ENCODE assay signal across 20 cellular contexts in the genomic region with DNA sequence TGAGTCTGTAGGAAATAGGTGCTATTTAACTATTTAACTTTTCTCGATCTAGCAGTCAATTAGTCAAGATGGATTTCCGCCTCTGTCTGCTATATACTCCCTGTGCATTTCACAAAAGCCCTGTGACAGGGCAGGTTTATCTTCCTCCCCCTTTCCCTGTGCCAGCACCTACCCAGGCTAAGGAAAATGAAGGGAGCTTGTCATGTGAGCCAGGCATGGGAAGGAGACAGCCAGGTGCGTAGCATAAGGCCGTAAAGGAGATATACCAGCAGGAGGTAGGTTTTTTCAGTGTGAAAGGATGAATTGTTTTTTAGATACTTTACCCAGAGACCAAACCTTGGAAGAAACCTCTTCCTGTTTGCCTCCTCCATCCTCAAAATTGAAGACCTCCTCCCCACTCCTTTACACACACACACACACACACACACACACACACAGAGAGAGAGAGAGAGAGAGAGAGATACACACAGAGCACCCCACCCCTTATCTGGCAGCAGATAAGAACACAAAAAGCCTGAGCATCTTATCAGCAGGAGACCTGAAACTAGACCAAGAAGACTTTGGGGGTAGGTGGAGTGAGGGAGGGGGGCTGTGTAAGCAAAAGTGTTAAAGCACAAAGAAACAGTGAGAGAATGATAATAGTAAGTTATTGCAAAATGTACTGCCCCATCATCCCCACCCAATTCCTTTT. TPM values are rescaled to one million over a fixed set of nuclear protein-coding genes. Genes with fewer than 3 reads are reported as not detected.
DNase-seq lines count a peak whose midpoint lies in the region; ATAC-seq and TF ChIP-seq lines count a peak whose summit lies in the region.
"Had no signal": no experiment of that assay in that cellular context is flagged by ENCODE, and none has a peak within 500 bp of the region (broad histone marks: within the 10 kb centered on the region; RNA-seq: fewer than 3 reads in every experiment).

No MANE protein-coding gene starts in this region.

- peaks cover 27% of the 10 kb centered on the region for H3K4me1 Mint-ChIP-seq in activated naive CD8-positive, alpha-beta T cell treated with anti-CD3 and anti-CD28 coated beads, Interleukin-2, amount 10 ng/mL, durations not matched to agents 7 days and 5 days
- peaks cover 31% of the 10 kb centered on the region for H3K4me1 Mint-ChIP-seq in activated naive CD8-positive, alpha-beta T cell treated with anti-CD3 and anti-CD28 coated beads for 36 hours
- H3K4me1 Mint-ChIP-seq in brain (peaks cover 58% of the 10 kb centered on the region), type B pancreatic cell (ENCODE audit: unreplicated experiment) (peaks cover 45% of the 10 kb centered on the region)

- no peaks in the 10 kb centered on the region for H3K9me3 ChIP-seq in uterus
- H3K9me3 ChIP-seq: left lung, neutrophil had no signal

- TF ChIP-seq CTCF in brain (conservative IDR thresholded peaks at IDR 0.05): no peak
- no peak for TF ChIP-seq CTCF in type B pancreatic cell (conservative IDR thresholded peaks at IDR 0.05)
- TF ChIP-seq CTCF in uterus (IDR thresholded peaks at IDR 0.05): no peak

- no peak overlapping the region for H3K4me3 Mint-ChIP-seq in activated naive CD8-positive, alpha-beta T cell treated with anti-CD3 and anti-CD28 coated beads, Interleukin-2, amount 10 ng/mL, durations not matched to agents 7 days and 5 days
- no peak overlapping the region for H3K4me3 Mint-ChIP-seq in activated naive CD8-positive, alpha-beta T cell treated with anti-CD3 and anti-CD28 coated beads for 36 hours
- no peak overlapping the region for H3K4me3 Mint-ChIP-seq in brain
- H3K4me3 Mint-ChIP-seq in type B pancreatic cell: peak overlapping the region; percentile 47
- H3K4me3 Mint-ChIP-seq: activated CD4-positive, alpha-beta T cell treated with anti-CD3 and anti-CD28 coated beads for 36 hours; CD4-positive, CD25-positive, alpha-beta regulatory T cell; effector memory CD8-positive, alpha-beta T cell; HFFc6; IgD-negative memory B cell had no signal

- H3K27ac ChIP-seq in uterus: no peak overlapping the region
- H3K27ac ChIP-seq: left lung, neutrophil had no signal

- no peaks in the 10 kb centered on the region for H3K4me1 ChIP-seq in uterus

- no peak for ATAC-seq in activated naive CD8-positive, alpha-beta T cell treated with anti-CD3 and anti-CD28 coated beads, Interleukin-2, amount 10 ng/mL, durations not matched to agents 7 days and 5 days (ENCODE audit: low read depth)
- ATAC-seq: activated CD4-positive, alpha-beta T cell treated with anti-CD3 and anti-CD28 coated beads for 36 hours; effector memory CD8-positive, alpha-beta T cell; left lung; PC-3 had no signal

- no peaks in the 10 kb centered on the region for H3K9me3 Mint-ChIP-seq in activated naive CD8-positive, alpha-beta T cell treated with anti-CD3 and anti-CD28 coated beads, Interleukin-2, amount 10 ng/mL, durations not matched to agents 7 days and 5 days
- no peaks in the 10 kb centered on the region for H3K9me3 Mint-ChIP-seq in activated naive CD8-positive, alpha-beta T cell treated with anti-CD3 and anti-CD28 coated beads for 36 hours
- H3K9me3 Mint-ChIP-seq in brain: no peaks in the 10 kb centered on the region
- H3K9me3 Mint-ChIP-seq in type B pancreatic cell: no peaks in the 10 kb centered on the region
- H3K9me3 Mint-ChIP-seq: CD4-positive, CD25-positive, alpha-beta regulatory T cell; effector memory CD8-positive, alpha-beta T cell; HFFc6; IgD-negative memory B cell had no signal

- DNase-seq in activated naive CD8-positive, alpha-beta T cell treated with anti-CD3 and anti-CD28 coated beads, Interleukin-2, amount 10 ng/mL, durations not matched to agents 7 days and 5 days: no peak
- no peak for DNase-seq in activated naive CD8-positive, alpha-beta T cell treated with anti-CD3 and anti-CD28 coated beads for 36 hours
- DNase-seq in NCI-H69 (lab: John Stamatoyannopoulos, UW) (peak; percentile 82), type B pancreatic cell (ENCODE audit: extremely low spot score, unreplicated experiment) (no peak), COR-L47 (lab: John Stamatoyannopoulos, UW) (no peak), uterus (no peak)
- no peak for DNase-seq in central memory CD4-positive, alpha-beta T cell
- DNase-seq: activated CD4-positive, alpha-beta T cell treated with anti-CD3 and anti-CD28 coated beads for 36 hours; activated gamma-delta T cell treated with Interleukin-2 at 50 U/mL for 16 hours; aorta; effector memory CD8-positive, alpha-beta T cell; HFFc6; left lung; midbrain; PC-3; retina had no signal

- H3K27me3 Mint-ChIP-seq in activated naive CD8-positive, alpha-beta T cell treated with anti-CD3 and anti-CD28 coated beads, Interleukin-2, amount 10 ng/mL, durations not matched to agents 7 days and 5 days: no peaks in the 10 kb centered on the region
- no peaks in the 10 kb centered on the region for H3K27me3 Mint-ChIP-seq in activated naive CD8-positive, alpha-beta T cell treated with anti-CD3 and anti-CD28 coated beads for 36 hours
- H3K27me3 Mint-ChIP-seq in brain (peaks cover 2% of the 10 kb centered on the region), type B pancreatic cell (no peaks in the 10 kb centered on the region)
- H3K27me3 Mint-ChIP-seq: activated CD4-positive, alpha-beta T cell treated with anti-CD3 and anti-CD28 coated beads for 36 hours; IgD-negative memory B cell had no signal

- H3K4me3 ChIP-seq in uterus: no peak overlapping the region
- H3K4me3 ChIP-seq: left lung had no signal

- no peaks in the 10 kb centered on the region for H3K36me3 Mint-ChIP-seq in activated naive CD8-positive, alpha-beta T cell treated with anti-CD3 and anti-CD28 coated beads, Interleukin-2, amount 10 ng/mL, durations not matched to agents 7 days and 5 days
- H3K36me3 Mint-ChIP-seq in activated naive CD8-positive, alpha-beta T cell treated with anti-CD3 and anti-CD28 coated beads for 36 hours: no peaks in the 10 kb centered on the region
- H3K36me3 Mint-ChIP-seq in brain (no peaks in the 10 kb centered on the region), type B pancreatic cell (no peaks in the 10 kb centered on the region)
- H3K36me3 Mint-ChIP-seq: CD4-positive, CD25-positive, alpha-beta regulatory T cell; IgD-negative memory B cell had no signal

- peak overlapping the region; percentile 27 for H3K27ac Mint-ChIP-seq in activated naive CD8-positive, alpha-beta T cell treated with anti-CD3 and anti-CD28 coated beads, Interleukin-2, amount 10 ng/mL, durations not matched to agents 7 days and 5 days
- H3K27ac Mint-ChIP-seq in activated naive CD8-positive, alpha-beta T cell treated with anti-CD3 and anti-CD28 coated beads for 36 hours: no peak overlapping the region
- H3K27ac Mint-ChIP-seq in brain (peak overlapping the region in 3 of 5 experiments; percentile 0 to 29 (median 4)), type B pancreatic cell (peak overlapping the region; percentile 79)
- H3K27ac Mint-ChIP-seq: activated CD4-positive, alpha-beta T cell treated with anti-CD3 and anti-CD28 coated beads for 36 hours; effector memory CD8-positive, alpha-beta T cell; HFFc6 had no signal

- POLR2A ChIA-PET in activated naive CD8-positive, alpha-beta T cell treated with anti-CD3 and anti-CD28 coated beads, Interleukin-2, amount 10 ng/mL, durations not matched to agents 7 days and 5 days (lab: Charles Lee): interaction anchor here (0.5 kb wide), 1 partner anchor 233 kb away, joined by 3 read pairs; no protein-coding TSS in a partner anchor

- no peak for TF ChIP-seq POLR2A in uterus (IDR thresholded peaks at IDR 0.05)

- intact Hi-C loops in uterus (cut with DNase I; ENCODE audit: low total_unique reads): no loop called here

- H3K36me3 ChIP-seq in uterus: no peaks in the 10 kb centered on the region
- H3K36me3 ChIP-seq: left lung, neutrophil had no signal

- H3K27me3 ChIP-seq in uterus: no peaks in the 10 kb centered on the region
- H3K27me3 ChIP-seq: left lung, neutrophil had no signal

RNA-seq across cellular contexts. Expression of a gene that starts 12.0 kb away (rescaled TPM):
- 10 to 100 TPM; 39.6 to 42.9 TPM for total RNA-seq in activated naive CD8-positive, alpha-beta T cell treated with anti-CD3 and anti-CD28 coated beads, Interleukin-2, amount 10 ng/mL, durations not matched to agents 7 days and 5 days
- total RNA-seq in activated naive CD8-positive, alpha-beta T cell treated with anti-CD3 and anti-CD28 coated beads for 36 hours: 10 to 100 TPM; 38.6 to 44.0 TPM
- polyA plus RNA-seq in brain (ENCODE audit: insufficient read depth, low read depth, low replicate concordance): 5.4 TPM
- total RNA-seq in type B pancreatic cell (ENCODE audit: low replicate concordance): 22.2 and 38.1 TPM in 2 replicates
- 10 to 100 TPM in 3 of 4 donors, under 1 TPM in 1; 0.88 to 79.8 (median 21.2) TPM for total RNA-seq in uterus
